In the genomic region with DNA sequence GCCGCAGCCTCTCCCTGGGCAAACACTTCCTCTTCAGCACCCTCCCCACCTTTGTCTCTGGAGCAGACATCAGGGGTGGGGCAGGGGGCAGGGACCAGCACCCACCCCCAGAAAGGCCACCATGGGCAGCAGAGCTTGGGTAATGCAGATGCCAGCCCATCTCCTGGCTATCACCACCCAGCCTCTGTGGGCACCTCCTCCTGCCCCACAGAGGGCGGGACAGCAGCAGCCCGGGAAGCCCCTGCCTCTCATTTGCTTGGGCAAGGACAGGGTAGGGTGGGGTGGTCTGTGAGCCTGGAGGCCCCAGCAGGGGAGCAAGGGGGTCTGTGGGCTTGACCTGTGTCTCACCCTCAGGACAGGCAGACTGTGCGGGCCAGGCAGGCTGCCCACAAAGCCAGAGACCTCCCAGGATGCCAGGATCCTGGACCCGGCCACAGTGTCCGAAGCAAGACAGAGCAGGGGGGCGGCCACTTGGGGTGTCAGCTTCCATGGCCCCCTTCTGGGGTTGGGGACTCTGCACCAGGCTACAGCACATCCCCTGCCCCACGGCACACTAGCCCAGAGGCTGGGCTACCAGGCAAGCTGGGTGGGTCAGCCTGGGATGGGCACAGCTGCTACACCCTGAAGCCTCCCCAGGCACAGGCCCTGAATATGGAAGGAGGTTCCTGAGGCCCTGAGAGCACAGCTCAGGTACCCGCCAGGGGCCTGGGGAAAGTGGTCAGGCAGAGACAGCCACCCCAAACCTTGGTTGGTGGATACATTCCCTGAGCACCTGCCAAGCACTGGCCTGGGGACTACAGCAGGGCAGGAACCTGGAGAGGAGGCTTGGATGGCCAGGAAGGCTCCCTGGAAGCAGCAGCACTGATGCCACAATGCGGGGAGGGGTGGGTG, we compare ENCODE assay signal across 1 cellular context.
TF ChIP-seq lines count a peak whose summit lies in the region.

No MANE protein-coding gene starts in this region.

TF ChIP-seq in HepG2, 621 proteins besides CTCF, POLR2A, EP300 and RAD21:
- peak; percentile 52 for TF ChIP-seq AGO2 (optimal IDR thresholded peaks at IDR 0.05; ENCODE audit: low read depth, low read length)
- peak; percentile 45; the same call in 1 of the 2 replicates for TF ChIP-seq AKAP8 (CRISPR knock-in tag; IDR thresholded peaks at IDR 0.05)
- TF ChIP-seq RBFOX2 (IDR thresholded peaks at IDR 0.05; ENCODE audit: low read depth, low read length): peak; percentile 29; the same call in 1 of the 2 replicates
- TF ChIP-seq JARID2 (CRISPR knock-in tag; IDR thresholded peaks at IDR 0.05; ENCODE audit: insufficient replicate concordance): no peak
